Comparison of ENCODE assay signal across 1 cellular context in the genomic region with DNA sequence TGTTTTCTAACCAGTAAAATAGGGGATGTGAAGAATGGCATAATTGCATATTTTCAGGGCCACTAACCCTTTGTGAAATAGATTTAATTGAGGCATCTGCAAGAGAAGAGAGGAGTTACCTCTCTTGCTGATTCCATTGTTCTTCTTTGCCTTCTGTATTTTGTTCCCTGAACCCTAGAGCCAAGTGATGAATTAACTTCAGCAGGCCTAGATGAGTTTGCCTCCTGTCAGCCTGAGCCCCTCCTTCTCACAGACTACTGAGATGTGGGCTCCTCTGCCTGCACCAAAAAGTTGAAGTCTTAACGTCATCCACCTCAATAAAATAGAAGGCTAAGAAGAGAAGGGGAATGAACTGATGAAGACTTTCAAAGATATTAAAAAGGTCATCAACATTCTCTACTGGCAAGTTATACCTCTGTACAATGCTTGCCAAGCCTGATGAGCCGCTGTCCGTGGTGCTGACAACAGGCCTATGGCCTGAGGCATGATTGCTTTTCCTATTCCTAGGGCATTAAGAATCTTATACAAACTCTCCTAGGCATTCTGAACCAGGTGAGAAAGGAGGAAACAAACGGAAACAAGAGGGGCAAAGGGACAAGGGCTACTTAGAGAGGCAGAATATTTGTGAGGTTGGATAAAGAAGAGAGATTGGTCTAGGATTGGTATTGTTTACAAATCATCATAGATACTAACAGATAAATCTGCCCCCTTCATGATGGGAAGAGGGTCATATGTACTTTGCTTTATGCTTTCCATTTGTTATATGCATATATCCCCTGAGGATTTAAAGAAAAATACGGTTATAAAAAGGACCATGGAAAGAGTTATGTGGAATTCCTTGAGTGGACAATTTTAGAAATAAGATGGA.
TF ChIP-seq lines count a peak whose summit lies in the region.

No MANE protein-coding gene starts in this region.

TF ChIP-seq in HepG2, 621 proteins besides CTCF, POLR2A, EP300 and RAD21 (continued from another document):
- TF ChIP-seq, protein P1, sequence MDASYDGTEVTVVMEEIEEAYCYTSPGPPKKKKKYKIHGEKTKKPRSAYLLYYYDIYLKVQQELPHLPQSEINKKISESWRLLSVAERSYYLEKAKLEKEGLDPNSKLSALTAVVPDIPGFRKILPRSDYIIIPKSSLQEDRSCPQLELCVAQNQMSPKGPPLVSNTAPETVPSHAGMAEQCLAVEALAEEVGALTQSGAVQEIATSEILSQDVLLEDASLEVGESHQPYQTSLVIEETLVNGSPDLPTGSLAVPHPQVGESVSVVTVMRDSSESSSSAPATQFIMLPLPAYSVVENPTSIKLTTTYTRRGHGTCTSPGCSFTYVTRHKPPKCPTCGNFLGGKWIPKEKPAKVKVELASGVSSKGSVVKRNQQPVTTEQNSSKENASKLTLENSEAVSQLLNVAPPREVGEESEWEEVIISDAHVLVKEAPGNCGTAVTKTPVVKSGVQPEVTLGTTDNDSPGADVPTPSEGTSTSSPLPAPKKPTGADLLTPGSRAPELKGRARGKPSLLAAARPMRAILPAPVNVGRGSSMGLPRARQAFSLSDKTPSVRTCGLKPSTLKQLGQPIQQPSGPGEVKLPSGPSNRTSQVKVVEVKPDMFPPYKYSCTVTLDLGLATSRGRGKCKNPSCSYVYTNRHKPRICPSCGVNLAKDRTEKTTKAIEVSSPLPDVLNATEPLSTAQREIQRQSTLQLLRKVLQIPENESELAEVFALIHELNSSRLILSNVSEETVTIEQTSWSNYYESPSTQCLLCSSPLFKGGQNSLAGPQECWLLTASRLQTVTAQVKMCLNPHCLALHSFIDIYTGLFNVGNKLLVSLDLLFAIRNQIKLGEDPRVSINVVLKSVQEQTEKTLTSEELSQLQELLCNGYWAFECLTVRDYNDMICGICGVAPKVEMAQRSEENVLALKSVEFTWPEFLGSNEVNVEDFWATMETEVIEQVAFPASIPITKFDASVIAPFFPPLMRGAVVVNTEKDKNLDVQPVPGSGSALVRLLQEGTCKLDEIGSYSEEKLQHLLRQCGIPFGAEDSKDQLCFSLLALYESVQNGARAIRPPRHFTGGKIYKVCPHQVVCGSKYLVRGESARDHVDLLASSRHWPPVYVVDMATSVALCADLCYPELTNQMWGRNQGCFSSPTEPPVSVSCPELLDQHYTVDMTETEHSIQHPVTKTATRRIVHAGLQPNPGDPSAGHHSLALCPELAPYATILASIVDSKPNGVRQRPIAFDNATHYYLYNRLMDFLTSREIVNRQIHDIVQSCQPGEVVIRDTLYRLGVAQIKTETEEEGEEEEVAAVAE (CRISPR knock-in tag; IDR thresholded peaks at IDR 0.05; ENCODE audit: borderline replicate concordance): 0 out of 2 replicates have a peak, but pooled peaks have one; percentile 64
- TF ChIP-seq, protein P2, sequence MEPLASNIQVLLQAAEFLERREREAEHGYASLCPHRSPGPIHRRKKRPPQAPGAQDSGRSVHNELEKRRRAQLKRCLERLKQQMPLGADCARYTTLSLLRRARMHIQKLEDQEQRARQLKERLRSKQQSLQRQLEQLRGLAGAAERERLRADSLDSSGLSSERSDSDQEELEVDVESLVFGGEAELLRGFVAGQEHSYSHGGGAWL (CRISPR knock-in tag; IDR thresholded peaks at IDR 0.05): 0 out of 2 replicates have a peak, but pooled peaks have one; percentile 31
- TF ChIP-seq STAT6 (CRISPR knock-in tag; IDR thresholded peaks at IDR 0.05; ENCODE audit: borderline replicate concordance): no peak
- peak in 1 of 2 experiments; percentile 79; a peak in 1 of 4 replicates for TF ChIP-seq KLF16 (CRISPR knock-in tag; IDR thresholded peaks at IDR 0.05)
- TF ChIP-seq HIC2 (CRISPR knock-in tag; IDR thresholded peaks at IDR 0.05; ENCODE audit: low read depth): no peak
- peak; percentile 59 for TF ChIP-seq RARA (CRISPR knock-in tag; IDR thresholded peaks at IDR 0.05)
- TF ChIP-seq ZNF788 (CRISPR knock-in tag; IDR thresholded peaks at IDR 0.05; ENCODE audit: borderline replicate concordance): no peak
- TF ChIP-seq ZNF567 (CRISPR knock-in tag; IDR thresholded peaks at IDR 0.05; ENCODE audit: borderline replicate concordance): no peak
- TF ChIP-seq TBP (CRISPR knock-in tag; IDR thresholded peaks at IDR 0.05): no peak
- TF ChIP-seq ZMYM3 (CRISPR knock-in tag; IDR thresholded peaks at IDR 0.05): no peak
- TF ChIP-seq ZBTB25 (CRISPR knock-in tag; IDR thresholded peaks at IDR 0.05): peak; percentile 76; the same call in 1 of the 2 replicates
- 0 out of 2 replicates have a peak, but pooled peaks have one; percentile 35 for TF ChIP-seq ZNF12 (CRISPR knock-in tag; IDR thresholded peaks at IDR 0.05)
- peak; percentile 70; the same call in 1 of the 2 replicates for TF ChIP-seq ZNF792 (CRISPR knock-in tag; IDR thresholded peaks at IDR 0.05)
- TF ChIP-seq, protein P3, sequence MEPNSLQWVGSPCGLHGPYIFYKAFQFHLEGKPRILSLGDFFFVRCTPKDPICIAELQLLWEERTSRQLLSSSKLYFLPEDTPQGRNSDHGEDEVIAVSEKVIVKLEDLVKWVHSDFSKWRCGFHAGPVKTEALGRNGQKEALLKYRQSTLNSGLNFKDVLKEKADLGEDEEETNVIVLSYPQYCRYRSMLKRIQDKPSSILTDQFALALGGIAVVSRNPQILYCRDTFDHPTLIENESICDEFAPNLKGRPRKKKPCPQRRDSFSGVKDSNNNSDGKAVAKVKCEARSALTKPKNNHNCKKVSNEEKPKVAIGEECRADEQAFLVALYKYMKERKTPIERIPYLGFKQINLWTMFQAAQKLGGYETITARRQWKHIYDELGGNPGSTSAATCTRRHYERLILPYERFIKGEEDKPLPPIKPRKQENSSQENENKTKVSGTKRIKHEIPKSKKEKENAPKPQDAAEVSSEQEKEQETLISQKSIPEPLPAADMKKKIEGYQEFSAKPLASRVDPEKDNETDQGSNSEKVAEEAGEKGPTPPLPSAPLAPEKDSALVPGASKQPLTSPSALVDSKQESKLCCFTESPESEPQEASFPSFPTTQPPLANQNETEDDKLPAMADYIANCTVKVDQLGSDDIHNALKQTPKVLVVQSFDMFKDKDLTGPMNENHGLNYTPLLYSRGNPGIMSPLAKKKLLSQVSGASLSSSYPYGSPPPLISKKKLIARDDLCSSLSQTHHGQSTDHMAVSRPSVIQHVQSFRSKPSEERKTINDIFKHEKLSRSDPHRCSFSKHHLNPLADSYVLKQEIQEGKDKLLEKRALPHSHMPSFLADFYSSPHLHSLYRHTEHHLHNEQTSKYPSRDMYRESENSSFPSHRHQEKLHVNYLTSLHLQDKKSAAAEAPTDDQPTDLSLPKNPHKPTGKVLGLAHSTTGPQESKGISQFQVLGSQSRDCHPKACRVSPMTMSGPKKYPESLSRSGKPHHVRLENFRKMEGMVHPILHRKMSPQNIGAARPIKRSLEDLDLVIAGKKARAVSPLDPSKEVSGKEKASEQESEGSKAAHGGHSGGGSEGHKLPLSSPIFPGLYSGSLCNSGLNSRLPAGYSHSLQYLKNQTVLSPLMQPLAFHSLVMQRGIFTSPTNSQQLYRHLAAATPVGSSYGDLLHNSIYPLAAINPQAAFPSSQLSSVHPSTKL (CRISPR knock-in tag; IDR thresholded peaks at IDR 0.05): peak; percentile 35; the same call in 1 of the 2 replicates
- TF ChIP-seq, protein P4, sequence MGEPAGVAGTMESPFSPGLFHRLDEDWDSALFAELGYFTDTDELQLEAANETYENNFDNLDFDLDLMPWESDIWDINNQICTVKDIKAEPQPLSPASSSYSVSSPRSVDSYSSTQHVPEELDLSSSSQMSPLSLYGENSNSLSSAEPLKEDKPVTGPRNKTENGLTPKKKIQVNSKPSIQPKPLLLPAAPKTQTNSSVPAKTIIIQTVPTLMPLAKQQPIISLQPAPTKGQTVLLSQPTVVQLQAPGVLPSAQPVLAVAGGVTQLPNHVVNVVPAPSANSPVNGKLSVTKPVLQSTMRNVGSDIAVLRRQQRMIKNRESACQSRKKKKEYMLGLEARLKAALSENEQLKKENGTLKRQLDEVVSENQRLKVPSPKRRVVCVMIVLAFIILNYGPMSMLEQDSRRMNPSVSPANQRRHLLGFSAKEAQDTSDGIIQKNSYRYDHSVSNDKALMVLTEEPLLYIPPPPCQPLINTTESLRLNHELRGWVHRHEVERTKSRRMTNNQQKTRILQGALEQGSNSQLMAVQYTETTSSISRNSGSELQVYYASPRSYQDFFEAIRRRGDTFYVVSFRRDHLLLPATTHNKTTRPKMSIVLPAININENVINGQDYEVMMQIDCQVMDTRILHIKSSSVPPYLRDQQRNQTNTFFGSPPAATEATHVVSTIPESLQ (CRISPR knock-in tag; conservative IDR thresholded peaks at IDR 0.05): 0 out of 2 replicates have a peak, but pooled peaks have one; percentile 72
- peak; percentile 32; the same call in 1 of the 2 replicates for TF ChIP-seq THAP11 (CRISPR knock-in tag; IDR thresholded peaks at IDR 0.05)
- peak; percentile 59 for TF ChIP-seq PPARG (CRISPR knock-in tag; conservative IDR thresholded peaks at IDR 0.05)
- peak; percentile 88; the same call in 1 of the 2 replicates for TF ChIP-seq ZBTB49 (CRISPR knock-in tag; IDR thresholded peaks at IDR 0.05; ENCODE audit: borderline replicate concordance)
- no peak for TF ChIP-seq ZNF296 (CRISPR knock-in tag; conservative IDR thresholded peaks at IDR 0.05)
- TF ChIP-seq HDAC2 (CRISPR knock-in tag; IDR thresholded peaks at IDR 0.05): peak; percentile 69; the same call in 1 of the 2 replicates
